In genomic region chr19:34359954-34360315, GRCh38 we compare ENCODE assay signal across 8 cellular contexts. TPM values are rescaled to one million over a fixed set of nuclear protein-coding genes. Genes with fewer than 3 reads are reported as not detected.
DNase-seq lines count a peak whose midpoint lies in the region; ATAC-seq and TF ChIP-seq lines count a peak whose summit lies in the region.

No MANE protein-coding gene starts in this region.

- peak overlapping the region; percentile 60 for H3K4me2 ChIP-seq in mesenchymal stem cell (ENCODE audit: low read length, poor library complexity, severe bottlenecking)

- H3K4me1 ChIP-seq in heart left ventricle (peaks cover 0 to 20% (median 11%) of the 10 kb centered on the region in 12 donors), mesenchymal stem cell (ENCODE audit: control insufficient read depth, insufficient read depth, low read depth, low read length) (peaks cover 17% of the 10 kb centered on the region), urinary bladder (ENCODE audit: insufficient read depth) (no peaks in the 10 kb centered on the region)

- H3K14ac ChIP-seq in mesenchymal stem cell (ENCODE audit: low read length in 2 of 2) = no peak overlapping the region

- H2BK5ac ChIP-seq in mesenchymal stem cell (ENCODE audit: low read depth, low read length, poor library complexity, severe bottlenecking) = no peak overlapping the region

- H3K4ac ChIP-seq in mesenchymal stem cell (ENCODE audit: low read depth in 1 of 2, low read length in 2 of 2) = peak overlapping the region; percentile 1 to 9

- peak overlapping the region; percentile 90 for H4K8ac ChIP-seq in mesenchymal stem cell (ENCODE audit: low read length)

- H3K18ac ChIP-seq in mesenchymal stem cell (ENCODE audit: low read depth in 1 of 2, low read length in 2 of 2) = peak overlapping the region; percentile 75 to 77

- no peaks in the 10 kb centered on the region for H3K9me3 ChIP-seq in heart left ventricle
- no peaks in the 10 kb centered on the region for H3K9me3 ChIP-seq in mesenchymal stem cell (ENCODE audit: control insufficient read depth, low read length)

- H2BK15ac ChIP-seq in mesenchymal stem cell (ENCODE audit: low read depth, poor library complexity, severe bottlenecking) = no peak overlapping the region

- H2BK12ac ChIP-seq in mesenchymal stem cell (ENCODE audit: low read length in 2 of 2) = peak overlapping the region in 1 of 2 experiments; percentile 71

- peak overlapping the region; percentile 67 for H2AFZ ChIP-seq in mesenchymal stem cell (ENCODE audit: low read depth, low read length)

- peak overlapping the region in 11 of 12 donors; percentile 64 to 93 (median 84) for H3K27ac ChIP-seq in heart left ventricle
- H3K27ac ChIP-seq in mesenchymal stem cell (ENCODE audit: low read length, poor library complexity, severe bottlenecking) = peak overlapping the region; percentile 73
- peak overlapping the region; percentile 75 for H3K27ac ChIP-seq in urinary bladder (ENCODE audit: low read depth)

- H3K27me3 ChIP-seq in heart left ventricle = no peaks in the 10 kb centered on the region
- no peaks in the 10 kb centered on the region for H3K27me3 ChIP-seq in mesenchymal stem cell (ENCODE audit: control insufficient read depth in 1 of 2, insufficient read depth in 1 of 2, low read length in 2 of 2)

- TF ChIP-seq POLR2A in heart left ventricle (IDR thresholded peaks at IDR 0.05) = no peak

- no peak overlapping the region for H2BK120ac ChIP-seq in mesenchymal stem cell (ENCODE audit: low read depth, low read length)

- peak overlapping the region; percentile 92 for H3K9ac ChIP-seq in mesenchymal stem cell (ENCODE audit: low read length)

- peak in 2 of 4 donors; percentile 0 for ATAC-seq in heart left ventricle
- ATAC-seq in HG03175 (IDR thresholded peaks at IDR 0.05; ENCODE audit: unreplicated experiment) = no peak

- H3K79me1 ChIP-seq in mesenchymal stem cell (replicated peaks; ENCODE audit: low read length, poor library complexity, severe bottlenecking) = peaks cover 8% of the 10 kb centered on the region

- H3K23ac ChIP-seq in mesenchymal stem cell (ENCODE audit: low read length in 2 of 2) = no peak overlapping the region

- H3K4me3 ChIP-seq in heart left ventricle = peak overlapping the region in 10 of 12 donors; percentile 35 to 69 (median 55)
- peak overlapping the region; percentile 43 for H3K4me3 ChIP-seq in astrocyte of the spinal cord (ENCODE audit: low read depth, low read length)
- peak overlapping the region in 1 of 2 experiments; percentile 78 for H3K4me3 ChIP-seq in mesenchymal stem cell (ENCODE audit: insufficient read depth in 1 of 2, low read depth in 1 of 2, low read length in 2 of 2)
- H3K4me3 ChIP-seq in urinary bladder (ENCODE audit: low read depth, low read length) = no peak overlapping the region

- WGBS in heart left ventricle, 4 donors = 72 to 85% (median 77%) methylated on average over 7 of the region's 7 CpGs
- 100% methylated on average over 5 of the region's 7 CpGs for WGBS in mesenchymal stem cell
- WGBS in urinary bladder = 65% methylated on average over 7 of the region's 7 CpGs

- no peak for TF ChIP-seq CTCF in heart left ventricle (IDR thresholded peaks at IDR 0.05)
- no peak for TF ChIP-seq CTCF in astrocyte of the spinal cord (IDR thresholded peaks at IDR 0.05; ENCODE audit: low read depth, low read length)

- DNase-seq in heart left ventricle (no peak), cardiac septum (ENCODE audit: low spot score) (no peak), astrocyte of the spinal cord (ENCODE audit: low read depth, low spot score) (no peak), mesenchymal stem cell (no peak), NCI-H2081 (lab: John Stamatoyannopoulos, UW) (no peak)
- no peak for DNase-seq in stimulated activated CD8-positive, alpha-beta memory T cell treated with anti-CD3 and anti-CD28 coated beads, Interleukin-4, amount 100 ng/mL, for 48 hours

- H3K36me3 ChIP-seq in heart left ventricle (peaks cover 0 to 9% (median 8%) of the 10 kb centered on the region in 9 donors), mesenchymal stem cell (ENCODE audit: control insufficient read depth in 1 of 2, insufficient read depth in 2 of 2, low read depth in 1 of 2, low read length in 2 of 2) (peaks cover 8 to 22% of the 10 kb centered on the region in 2 experiments), urinary bladder (ENCODE audit: insufficient read depth) (no peaks in the 10 kb centered on the region)

- intact Hi-C loops in heart left ventricle (cut with DNase I) (loop anchor here in 2 of 10 donors (2.0 to 5.0 kb wide), 2 partner anchors 69 to 142 kb away; partner anchors contain the start of gene UBA2 (in 1 of the 2)), cardiac septum (cut with DNase I) (no loop called here)

- H4K91ac ChIP-seq in mesenchymal stem cell (ENCODE audit: low read length) = peak overlapping the region; percentile 34

- peak overlapping the region; percentile 66 for H2AK5ac ChIP-seq in mesenchymal stem cell (ENCODE audit: low read length, severe bottlenecking)

- in situ Hi-C loops in astrocyte of the spinal cord (cut with HindIII; ENCODE audit: low sequenced_read_pairs) = no loop called here

RNA-seq across cellular contexts. Expression of gene GPI, which starts 5.1 kb away (rescaled TPM):
- 100 to 1,000 TPM; 359 to 764 (median 549) TPM for total RNA-seq in heart left ventricle
- polyA plus RNA-seq in heart left ventricle = 100 to 1,000 TPM; 233 to 284 TPM
- total RNA-seq in cardiac septum = 512 TPM
- 92.4 TPM for polyA plus RNA-seq in mesenchymal stem cell (2013, experiment 1 of 2)
- polyA plus RNA-seq in mesenchymal stem cell (2013, experiment 2 of 2) = 88.4 TPM
- 67.7 TPM for total RNA-seq in urinary bladder
- 206 TPM for polyA plus RNA-seq in urinary bladder

RNA-seq across cellular contexts. Expression of gene PDCD2L, which starts 44.3 kb away (rescaled TPM):
- total RNA-seq in heart left ventricle (10 to 100 TPM in 4 of 9 donors, 1 to 10 TPM in 5; 6.2 to 16.7 (median 8.0) TPM), cardiac septum (8.5 TPM), urinary bladder (8.1 TPM)
- polyA plus RNA-seq in heart left ventricle (10 to 100 TPM in 1 of 2 donors, 1 to 10 TPM in 1; 8.0 to 14.9 TPM), urinary bladder (13.0 TPM)
- polyA plus RNA-seq in mesenchymal stem cell (2013, experiment 1 of 2) = 6.0 TPM
- polyA plus RNA-seq in mesenchymal stem cell (2013, experiment 2 of 2) = 5.9 TPM
